In the genomic region with DNA sequence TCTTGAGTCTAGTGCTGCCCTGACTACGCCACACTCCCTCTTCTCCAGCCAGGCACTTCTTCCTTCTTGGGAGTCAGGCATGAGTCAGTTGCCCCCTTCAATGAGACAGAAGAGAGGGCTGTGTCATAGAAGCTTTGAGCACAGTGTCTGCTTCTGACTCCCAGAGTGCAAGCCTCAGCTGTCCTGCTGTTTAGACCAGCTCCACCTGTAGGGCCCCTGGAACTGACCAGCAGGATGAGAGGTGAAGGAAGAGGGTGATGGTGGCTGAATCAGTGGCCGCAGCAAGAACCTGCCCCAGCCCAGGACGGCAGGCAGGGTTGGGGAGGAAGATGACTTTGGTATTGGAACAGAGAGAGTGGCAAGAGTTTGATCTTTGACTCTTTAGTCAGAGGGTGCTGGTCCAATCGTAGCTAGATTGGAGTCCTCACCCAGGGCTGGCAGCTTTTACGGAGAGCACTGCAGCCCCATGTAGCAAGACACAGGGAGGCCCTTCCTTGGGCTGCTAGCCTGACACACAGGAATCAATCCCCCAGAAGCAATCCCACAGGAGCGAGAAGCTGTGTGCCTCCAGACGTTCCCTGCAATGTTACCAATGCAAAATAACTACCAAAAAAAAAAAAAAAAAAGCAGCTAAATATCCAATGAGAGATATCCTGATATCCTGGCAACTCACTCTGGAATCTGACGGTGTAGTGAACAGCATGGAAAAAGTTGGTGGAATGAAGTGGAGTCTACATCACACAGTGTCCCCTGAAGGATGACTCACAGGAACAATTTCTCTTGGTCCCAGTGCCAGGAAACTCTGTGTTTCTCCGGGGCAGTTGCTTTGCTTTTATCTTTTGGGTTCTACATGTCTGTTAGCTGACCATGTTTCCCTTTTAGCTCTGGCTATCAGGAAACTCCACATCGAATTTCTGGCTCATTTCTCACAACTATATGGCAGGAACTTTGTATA, we compare ENCODE assay signal across 1 cellular context.
TF ChIP-seq lines count a peak whose summit lies in the region.

No MANE protein-coding gene starts in this region.

TF ChIP-seq in IMR-90, 13 proteins besides CTCF, POLR2A, EP300 and RAD21:
- TF ChIP-seq RFX5 (IDR thresholded peaks at IDR 0.05; ENCODE audit: low read depth, low read length), result no peak
- TF ChIP-seq CEBPB (IDR thresholded peaks at IDR 0.05; ENCODE audit: low read depth, low read length), result 0 out of 2 replicates have a peak, but pooled peaks have one; percentile 0
- TF ChIP-seq CHD1 (IDR thresholded peaks at IDR 0.05; ENCODE audit: low read depth, low read length), result no peak
- TF ChIP-seq SMC3 (IDR thresholded peaks at IDR 0.05; ENCODE audit: low read depth, low read length), result peak; percentile 6; the same call in 1 of the 2 replicates
- 0 out of 2 replicates have a peak, but pooled peaks have one; percentile 63 for TF ChIP-seq MAZ (IDR thresholded peaks at IDR 0.05; ENCODE audit: borderline replicate concordance, low read depth, low read length)
- TF ChIP-seq MXI1 (IDR thresholded peaks at IDR 0.05; ENCODE audit: borderline replicate concordance, low read depth, low read length), result no peak
- peak; percentile 65 for TF ChIP-seq FOS (IDR thresholded peaks at IDR 0.05; ENCODE audit: low read depth, low read length)
- peak; percentile 38; the same call in 1 of the 2 replicates for TF ChIP-seq MAFK (IDR thresholded peaks at IDR 0.05; ENCODE audit: low read depth, low read length)
- no peak for TF ChIP-seq RCOR1 (IDR thresholded peaks at IDR 0.05; ENCODE audit: insufficient replicate concordance, low read length)
- no peak for TF ChIP-seq BHLHE40 (IDR thresholded peaks at IDR 0.05; ENCODE audit: low read depth, low read length)
- TF ChIP-seq, protein P1, sequence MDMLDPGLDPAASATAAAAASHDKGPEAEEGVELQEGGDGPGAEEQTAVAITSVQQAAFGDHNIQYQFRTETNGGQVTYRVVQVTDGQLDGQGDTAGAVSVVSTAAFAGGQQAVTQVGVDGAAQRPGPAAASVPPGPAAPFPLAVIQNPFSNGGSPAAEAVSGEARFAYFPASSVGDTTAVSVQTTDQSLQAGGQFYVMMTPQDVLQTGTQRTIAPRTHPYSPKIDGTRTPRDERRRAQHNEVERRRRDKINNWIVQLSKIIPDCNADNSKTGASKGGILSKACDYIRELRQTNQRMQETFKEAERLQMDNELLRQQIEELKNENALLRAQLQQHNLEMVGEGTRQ (IDR thresholded peaks at IDR 0.05; ENCODE audit: low read depth, low read length), result no peak
- TF ChIP-seq NFE2L2 (IDR thresholded peaks at IDR 0.05; ENCODE audit: low read depth, low read length), result no peak
- TF ChIP-seq ELK1 (IDR thresholded peaks at IDR 0.05; ENCODE audit: borderline replicate concordance, low read depth, low read length), result no peak
